14 cellular contexts compared by ENCODE assay signal in the genomic region with DNA sequence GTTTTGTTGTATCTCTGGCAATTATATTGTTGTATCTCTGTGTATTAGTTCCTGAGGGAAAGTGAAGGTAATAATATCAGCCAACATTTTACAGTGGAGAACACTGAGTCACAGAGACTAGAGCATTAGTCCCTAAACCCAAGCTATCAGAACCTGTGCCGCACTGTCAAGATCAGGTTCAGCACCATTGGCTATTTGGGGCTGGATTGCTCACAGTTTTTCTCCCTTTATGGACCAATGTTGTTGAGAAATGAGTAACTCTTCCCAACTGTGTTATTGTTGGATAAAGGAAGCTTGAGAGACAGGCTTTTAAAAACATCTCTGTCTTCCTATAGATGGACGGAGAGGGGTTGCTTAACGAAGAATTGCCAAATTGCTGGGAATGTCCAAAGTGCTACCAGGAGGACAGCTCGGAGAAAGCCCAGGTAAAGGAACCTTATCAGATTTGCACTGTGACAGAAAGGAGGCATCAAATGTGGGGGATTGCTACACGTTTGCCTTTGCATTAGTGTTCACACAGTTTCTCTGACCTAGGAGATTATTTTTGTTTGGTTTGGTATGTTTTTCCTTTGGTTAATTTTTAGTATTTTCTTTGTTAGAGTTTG. TPM values are rescaled to one million over a fixed set of nuclear protein-coding genes. Genes with fewer than 3 reads are reported as not detected.
DNase-seq lines count a peak whose midpoint lies in the region; ATAC-seq and TF ChIP-seq lines count a peak whose summit lies in the region.
"Had no signal": no experiment of that assay in that cellular context is flagged by ENCODE, and none has a peak within 500 bp of the region (broad histone marks: within the 10 kb centered on the region; RNA-seq: fewer than 3 reads in every experiment).

No MANE protein-coding gene starts in this region.

- no peak for TF ChIP-seq RAD21 in HCT116 (IDR thresholded peaks at IDR 0.05; ENCODE audit: low read depth)

- H3K9me2 ChIP-seq in HCT116 (ENCODE audit: insufficient read depth) = no peaks in the 10 kb centered on the region

- H3K9me3 ChIP-seq in HCT116 (ENCODE audit: control insufficient read depth in 1 of 2, insufficient read depth in 1 of 2, low read depth in 1 of 2, low read length in 2 of 2) (no peaks in the 10 kb centered on the region), parathyroid adenoma (ENCODE audit: control insufficient read depth, low read length) (no peaks in the 10 kb centered on the region), MG63 (no peaks in the 10 kb centered on the region)
- H3K9me3 ChIP-seq: thoracic aorta had no signal

- TF ChIP-seq POLR2A in HCT116 (IDR thresholded peaks at IDR 0.05; ENCODE audit: borderline replicate concordance, extremely low read depth, insufficient read depth, insufficient read length) = no peak

- H3K36me3 ChIP-seq in HCT116 (ENCODE audit: control insufficient read depth in 1 of 2, insufficient read depth in 2 of 2, low read length in 2 of 2) (peaks cover 65 to 92% of the 10 kb centered on the region in 2 experiments), parathyroid adenoma (ENCODE audit: control insufficient read depth, insufficient read depth, low read length) (no peaks in the 10 kb centered on the region), MG63 (peaks cover 94% of the 10 kb centered on the region)

- no peaks in the 10 kb centered on the region for H4K20me1 ChIP-seq in HCT116 (ENCODE audit: insufficient read depth)

- RAD21 ChIA-PET in HCT116 (lab: Charles Lee; ENCODE audit: low non-redundant PET in 1 of 2, low total read pairs in 2 of 2, uncharacterized antibody in 2 of 2, unreplicated experiment in 2 of 2) = no interaction called here

- H3K4me3 ChIP-seq in HCT116 (replicated peaks in 1 of 2; ENCODE audit: low read depth in 1 of 2, low read length in 2 of 2) (no peak overlapping the region), parathyroid adenoma (ENCODE audit: low read depth, low read length) (peak overlapping the region; percentile 22), MG63 (no peak overlapping the region)
- H3K4me3 ChIP-seq: thoracic aorta had no signal

- H2AFZ ChIP-seq in HCT116 (ENCODE audit: low read depth, low read length, poor library complexity, severe bottlenecking) (no peak overlapping the region), parathyroid adenoma (no peak overlapping the region)

- CTCF ChIA-PET in HCT116 (lab: Charles Lee) = no interaction called here

- H3K4me2 ChIP-seq in HCT116 (ENCODE audit: low read length) (peak overlapping the region; percentile 33), parathyroid adenoma (ENCODE audit: low read length) (peak overlapping the region; percentile 51)

- TF ChIP-seq CTCF in HCT116 (IDR thresholded peaks at IDR 0.05 in 2 of 3, conservative IDR thresholded peaks at IDR 0.05 in 1 of 3; ENCODE audit: borderline replicate concordance in 1 of 3, insufficient read depth in 1 of 3, low read depth in 2 of 3, low read length in 2 of 3) (no peak), parathyroid adenoma (IDR thresholded peaks at IDR 0.05) (no peak)

- peaks cover 20 to 22% of the 10 kb centered on the region in 2 experiments for H3K4me1 ChIP-seq in HCT116 (ENCODE audit: control insufficient read depth in 1 of 2, insufficient read depth in 2 of 2, low read length in 2 of 2)
- H3K4me1 ChIP-seq in parathyroid adenoma = peaks cover 15% of the 10 kb centered on the region

- DNase-seq in 8988T = peak; percentile 1
- no peak for DNase-seq in HCT116 (ENCODE audit: low read depth, low spot score)
- no peak for DNase-seq in epithelial cell of prostate (ENCODE audit: low read depth, low spot score)
- no peak for DNase-seq in T-helper 1 cell
- no peak for DNase-seq in hypothalamus (lab: John Stamatoyannopoulos, UW)
- no peak for DNase-seq in MG63
- DNase-seq: activated CD4-positive, CD25-positive, alpha-beta regulatory T cell; central memory CD4-positive, alpha-beta T cell; DMS53; NCI-H1694 treated with DMSO at 0.1 percent for 48 hours; NCI-H526 had no signal

- H3K27me3 ChIP-seq in HCT116 (ENCODE audit: insufficient read depth, low read length) = no peaks in the 10 kb centered on the region
- no peaks in the 10 kb centered on the region for H3K27me3 ChIP-seq in parathyroid adenoma (ENCODE audit: control insufficient read depth, insufficient read depth, low read length)
- H3K27me3 ChIP-seq in MG63 = no peaks in the 10 kb centered on the region

- POLR2A ChIA-PET in HCT116 (lab: Charles Lee) = interaction anchor here (1.4 kb wide), 1 partner anchor 8 kb away, joined by 5 read pairs; no protein-coding TSS in a partner anchor

- intact Hi-C loops in HCT116 (cut with micrococcal nuclease) = loop anchor here (10.0 kb wide), 1 partner anchor 193 kb away; a partner anchor contains a TSS

- H3K9ac ChIP-seq in HCT116 (ENCODE audit: low read length) (no peak overlapping the region), parathyroid adenoma (no peak overlapping the region)

- no TSS peak for BruUV-seq in HCT116 (replicated peaks; lab: Mats Ljungman, UMichigan)

- H3K27ac ChIP-seq in HCT116 (ENCODE audit: low read depth, low read length) (peak overlapping the region; percentile 38; the same call in 1 of the 2 replicates), epithelial cell of prostate (peak overlapping the region; percentile 87), parathyroid adenoma (peak overlapping the region; percentile 71)
- H3K27ac ChIP-seq: thoracic aorta had no signal

- H3K79me2 ChIP-seq in HCT116 (ENCODE audit: insufficient read depth, low read length) (peaks cover 60% of the 10 kb centered on the region), parathyroid adenoma (peaks cover 12% of the 10 kb centered on the region)

- ATAC-seq in HCT116 (no peak), HG02885 (IDR thresholded peaks at IDR 0.05; ENCODE audit: poor library complexity, unreplicated experiment) (no peak)

TF ChIP-seq in HCT116, 20 proteins besides CTCF, POLR2A, EP300 and RAD21:
- TF ChIP-seq EZH2 (IDR thresholded peaks at IDR 0.05) = no peak
- no peak for TF ChIP-seq SP1 (IDR thresholded peaks at IDR 0.05; ENCODE audit: low read depth)
- TF ChIP-seq TCF7L2 (IDR thresholded peaks at IDR 0.05; ENCODE audit: borderline replicate concordance, extremely low read depth, insufficient read depth, insufficient read length) = no peak
- no peak for TF ChIP-seq POLR2AphosphoS5 (IDR thresholded peaks at IDR 0.05; ENCODE audit: low read depth, low read length)
- TF ChIP-seq ELF1 (IDR thresholded peaks at IDR 0.05; ENCODE audit: borderline replicate concordance, low read depth) = no peak
- TF ChIP-seq YY1 (IDR thresholded peaks at IDR 0.05; ENCODE audit: extremely low read depth, insufficient replicate concordance, low read depth, low read length) = no peak
- TF ChIP-seq JUND (IDR thresholded peaks at IDR 0.05) = no peak
- TF ChIP-seq SIN3A (IDR thresholded peaks at IDR 0.05; ENCODE audit: low read depth) = no peak
- TF ChIP-seq, protein P1, sequence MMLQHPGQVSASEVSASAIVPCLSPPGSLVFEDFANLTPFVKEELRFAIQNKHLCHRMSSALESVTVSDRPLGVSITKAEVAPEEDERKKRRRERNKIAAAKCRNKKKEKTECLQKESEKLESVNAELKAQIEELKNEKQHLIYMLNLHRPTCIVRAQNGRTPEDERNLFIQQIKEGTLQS (IDR thresholded peaks at IDR 0.05) = no peak
- TF ChIP-seq CEBPB (IDR thresholded peaks at IDR 0.05; ENCODE audit: low read depth) = no peak
- TF ChIP-seq ZFX (IDR thresholded peaks at IDR 0.05) = no peak
- no peak for TF ChIP-seq EGR1 (IDR thresholded peaks at IDR 0.05; ENCODE audit: low read depth)

RNA-seq across cellular contexts. Expression of a gene that starts 18.2 kb away (rescaled TPM):
- total RNA-seq in HCT116 (2021; ENCODE audit: unreplicated experiment) = 83.0 TPM
- polyA plus RNA-seq in HCT116 (2012) = 94.4 and 117 TPM in 2 replicates
- total RNA-seq in MG63 (2014; rRNA removed; shearing (Covaris generic); ENCODE audit: low replicate concordance) = 24.2 and 31.8 TPM in 2 replicates

RNA-seq across cellular contexts. Expression of a gene that starts 41.1 kb away (rescaled TPM):
- 61.1 TPM for total RNA-seq in HCT116 (2021; ENCODE audit: unreplicated experiment)
- polyA plus RNA-seq in HCT116 (2012) = 31.8 and 36.8 TPM in 2 replicates
- total RNA-seq in MG63 (2014; rRNA removed; shearing (Covaris generic); ENCODE audit: low replicate concordance) = 17.2 and 25.8 TPM in 2 replicates

RNA-seq across cellular contexts. Expression of a gene that starts 55.3 kb away (rescaled TPM):
- total RNA-seq in HCT116 (2021; ENCODE audit: unreplicated experiment) = 57.8 TPM
- 49.4 and 55.1 TPM in 2 replicates for polyA plus RNA-seq in HCT116 (2012)
- 3.8 and 5.1 TPM in 2 replicates for total RNA-seq in MG63 (2014; rRNA removed; shearing (Covaris generic); ENCODE audit: low replicate concordance)
